8 cellular contexts compared by ENCODE assay signal in genomic region chr2:232550351-232551261, GRCh38. TPM values are rescaled to one million over a fixed set of nuclear protein-coding genes. Genes with fewer than 3 reads are reported as not detected.
DNase-seq lines count a peak whose midpoint lies in the region; ATAC-seq and TF ChIP-seq lines count a peak whose summit lies in the region.

Gene EIF4E2, plus strand, starts transcription at chr2:232550689. Its CDS starts 36 bp downstream, at chr2:232550725.
Gene TIGD1, minus strand, starts transcription at chr2:232550557. Its CDS starts 675 bp downstream, at chr2:232549882.

- DNase-seq in GM13976 (ENCODE audit: low spot score) (peak; percentile 99), NCI-H1436 treated with DMSO at 0.1 percent for 48 hours (lab: John Stamatoyannopoulos, UW) (peak; percentile 1), T follicular helper cell (ENCODE audit: low read depth) (peak; percentile 82), amniotic epithelial cell (ENCODE audit: low read depth) (peak; percentile 90), left ventricle myocardium inferior (peak; percentile 94), prostate gland (ENCODE audit: low spot score) (peak; percentile 91)

- TF ChIP-seq CTCF in GM13976 (IDR thresholded peaks at IDR 0.05; ENCODE audit: borderline replicate concordance, control extremely low read depth, extremely low read depth, insufficient read depth, missing control alignments) (no peak), left ventricle myocardium inferior (IDR thresholded peaks at IDR 0.05; ENCODE audit: borderline replicate concordance) (peak; percentile 45), prostate gland (IDR thresholded peaks at IDR 0.05) (peak in 3 of 4 experiments; percentile 29 to 53 (median 50))

- H3K36me3 ChIP-seq in left ventricle myocardium inferior (peaks cover 17% of the 10 kb centered on the region), prostate gland (no peaks in the 10 kb centered on the region), urinary bladder (ENCODE audit: insufficient read depth) (no peaks in the 10 kb centered on the region)

- ATAC-seq in HG02852 (IDR thresholded peaks at IDR 0.05; ENCODE audit: unreplicated experiment), result peak; percentile 93

- in situ Hi-C loops in GM13976 (cut with MboI; ENCODE audit: low sequenced_read_pairs, unreplicated experiment), result no loop called here

- WGBS in prostate gland, result 1% methylated on average over 65 of the region's 82 CpGs
- WGBS in urinary bladder, result under 1% methylated on average over 82 of the region's 82 CpGs

- H3K27me3 ChIP-seq in left ventricle myocardium inferior (ENCODE audit: low read depth) (no peaks in the 10 kb centered on the region), prostate gland (replicated peaks; ENCODE audit: insufficient read depth) (no peaks in the 10 kb centered on the region)

- intact Hi-C loops in left ventricle myocardium inferior (cut with micrococcal nuclease) (no loop called here), prostate gland (cut with DNase I) (loop anchor here (5.0 kb wide), 1 partner anchor 37 kb away; no protein-coding TSS in a partner anchor)

- H3K4me1 ChIP-seq in left ventricle myocardium inferior, result peaks cover 63% of the 10 kb centered on the region
- peaks cover 3% of the 10 kb centered on the region for H3K4me1 ChIP-seq in prostate gland (replicated peaks)
- no peaks in the 10 kb centered on the region for H3K4me1 ChIP-seq in urinary bladder (ENCODE audit: insufficient read depth)

- H3K27ac ChIP-seq in left ventricle myocardium inferior (replicated peaks), result peak within 1 kb of the TSS; percentile 95
- peak within 1 kb of the TSS; percentile 96 to 97 for H3K27ac ChIP-seq in prostate gland
- peak within 1 kb of the TSS; percentile 99 for H3K27ac ChIP-seq in urinary bladder (ENCODE audit: low read depth)

- H3K9me3 ChIP-seq in left ventricle myocardium inferior (replicated peaks), result peaks cover 15% of the 10 kb centered on the region
- H3K9me3 ChIP-seq in prostate gland, result no peaks in the 10 kb centered on the region

- H3K4me3 ChIP-seq in left ventricle myocardium inferior (peak within 1 kb of the TSS; percentile 81), prostate gland (peak within 1 kb of the TSS; percentile 92 to 97), urinary bladder (ENCODE audit: low read depth, low read length) (peak within 1 kb of the TSS; percentile 96)

- TF ChIP-seq POLR2A in prostate gland (IDR thresholded peaks at IDR 0.05), result peak; percentile 87

RNA-seq across cellular contexts. Expression of gene EIF4E2, which starts in this region (rescaled TPM):
- total RNA-seq in left ventricle myocardium inferior (44.2 TPM), prostate gland (10 to 100 TPM; 39.2 to 40.6 TPM), urinary bladder (63.3 TPM)
- 63.2 TPM for polyA plus RNA-seq in urinary bladder

RNA-seq across cellular contexts. Expression of gene TIGD1, which starts in this region (rescaled TPM):
- total RNA-seq in left ventricle myocardium inferior (2.4 TPM), prostate gland (1 to 10 TPM; 2.6 to 4.9 TPM), urinary bladder (4.9 TPM)
- 4.5 TPM for polyA plus RNA-seq in urinary bladder

Comparison
In these comparisons a context has a peak if more than half of its experiments do, and no peak if none do; other contexts are left out.
1. Peak in every context shown above with its lines: DNase-seq, ATAC-seq, H3K4me3 ChIP-seq and H3K27ac ChIP-seq.
2. DNase-seq: peak in every context shown above with its lines; median percentile 99 in GM13976; 94 in left ventricle myocardium inferior; 91 in prostate gland; 90 in amniotic epithelial cell; 82 in T follicular helper cell; 1 in NCI-H1436 treated with DMSO at 0.1 percent for 48 hours.